ENCODE assay signal across 1 cellular context in genomic region chr22:42065408-42066132, GRCh38.
TF ChIP-seq lines count a peak whose summit lies in the region.

No MANE protein-coding gene starts in this region.

TF ChIP-seq in H1, 55 proteins besides CTCF, POLR2A, EP300 and RAD21:
- TF ChIP-seq, protein P1, sequence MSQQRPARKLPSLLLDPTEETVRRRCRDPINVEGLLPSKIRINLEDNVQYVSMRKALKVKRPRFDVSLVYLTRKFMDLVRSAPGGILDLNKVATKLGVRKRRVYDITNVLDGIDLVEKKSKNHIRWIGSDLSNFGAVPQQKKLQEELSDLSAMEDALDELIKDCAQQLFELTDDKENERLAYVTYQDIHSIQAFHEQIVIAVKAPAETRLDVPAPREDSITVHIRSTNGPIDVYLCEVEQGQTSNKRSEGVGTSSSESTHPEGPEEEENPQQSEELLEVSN (IDR thresholded peaks at IDR 0.05): no peak
- no peak for TF ChIP-seq GTF2F1 (IDR thresholded peaks at IDR 0.05; ENCODE audit: borderline replicate concordance, low read depth, low read length)
- 0 out of 2 replicates have a peak, but pooled peaks have one; percentile 73 for TF ChIP-seq RBBP5 (IDR thresholded peaks at IDR 0.05; ENCODE audit: borderline replicate concordance, low read depth, low read length)
- TF ChIP-seq SP1 (IDR thresholded peaks at IDR 0.05; ENCODE audit: low read depth, low read length): peak; percentile 85
- TF ChIP-seq NANOG (IDR thresholded peaks at IDR 0.05; ENCODE audit: insufficient read depth, low read depth, low read length, poor library complexity, severe bottlenecking): no peak
- TF ChIP-seq SRF (IDR thresholded peaks at IDR 0.05; ENCODE audit: low read depth, low read length): no peak
- peak; percentile 98 for TF ChIP-seq POU5F1 (IDR thresholded peaks at IDR 0.05; ENCODE audit: low read depth, low read length)
- TF ChIP-seq HDAC2 (IDR thresholded peaks at IDR 0.05; ENCODE audit: borderline replicate concordance in 1 of 2, low read depth in 2 of 2, low read length in 2 of 2): no peak
- no peak for TF ChIP-seq CHD7 (IDR thresholded peaks at IDR 0.05; ENCODE audit: insufficient replicate concordance, low read length)
TF ChIP-seq in H1: peak in this region for 3.
